Comparison of ENCODE assay signal across 8 cellular contexts in the genomic region with DNA sequence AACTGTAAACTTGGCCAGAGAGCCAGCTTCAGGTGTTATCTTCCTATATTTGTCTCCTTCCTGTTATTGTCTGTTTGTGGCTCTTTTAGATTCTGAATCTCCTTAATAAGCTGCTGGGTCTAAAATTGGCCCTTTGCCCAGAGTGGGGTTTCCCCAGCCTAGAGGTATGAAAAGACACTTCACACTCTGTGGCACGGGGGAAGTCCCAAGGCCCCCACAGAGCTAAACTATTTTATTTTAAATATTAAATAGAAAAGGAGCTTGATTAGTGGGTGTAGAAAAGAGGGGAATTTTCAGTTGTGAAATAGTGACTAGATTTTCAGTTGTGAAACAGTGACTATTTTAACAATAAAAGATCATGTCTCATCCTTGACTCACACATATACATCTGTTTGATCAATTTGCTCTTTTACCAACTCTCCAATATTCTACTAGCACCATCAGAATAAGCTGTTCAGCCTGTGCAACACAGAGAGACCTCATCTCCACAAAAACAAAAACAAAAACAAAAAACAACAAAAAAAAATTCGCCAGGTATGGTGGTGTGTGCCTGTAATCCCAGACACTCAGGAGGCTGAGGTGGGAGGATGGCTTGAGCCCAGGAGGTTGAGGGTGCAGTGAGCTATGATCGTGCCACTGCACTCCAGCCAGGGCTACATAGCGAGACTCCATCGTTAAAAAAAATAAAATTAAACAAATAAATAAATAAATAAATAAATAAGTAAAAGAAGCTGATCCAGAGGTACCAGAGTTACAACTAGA. TPM values are rescaled to one million over a fixed set of nuclear protein-coding genes. Genes with fewer than 3 reads are reported as not detected.
DNase-seq lines count a peak whose midpoint lies in the region; ATAC-seq and TF ChIP-seq lines count a peak whose summit lies in the region.

No MANE protein-coding gene starts in this region.

- peak; percentile 54 for DNase-seq in GM19238 (ENCODE audit: insufficient read length, low spot score)
- peak; percentile 90 for DNase-seq in activated CD4-positive, alpha-beta T cell treated with anti-CD3 and anti-CD28 coated beads for 4 hours
- peak; percentile 65 for DNase-seq in epithelial cell of proximal tubule (ENCODE audit: low read depth)
- DNase-seq in stimulated activated naive CD4-positive, alpha-beta T cell (lab: John Stamatoyannopoulos, UW), result peak; percentile 23 to 80 (median 72)
- DNase-seq in posterior cingulate gyrus, result no peak
- DNase-seq in GF-D8 (lab: John Stamatoyannopoulos, UW), result no peak

- no peak overlapping the region for H3K4me3 ChIP-seq in epithelial cell of proximal tubule (ENCODE audit: low read depth, low read length)

- intact Hi-C loops in posterior cingulate gyrus (cut with DNase I), result no loop called here

- ATAC-seq in HG03139 (IDR thresholded peaks at IDR 0.05; ENCODE audit: unreplicated experiment) (peak; percentile 81), SK-N-SH treated with all-trans-retinoic acid at 6 μM for 48 hours (no peak)

- TF ChIP-seq CTCF in epithelial cell of proximal tubule (conservative IDR thresholded peaks at IDR 0.05; ENCODE audit: low read depth, low read length), result no peak

TF ChIP-seq in SK-N-SH treated with all-trans-retinoic acid at 6 μM for 48 hours, 23 proteins besides CTCF, POLR2A, EP300 and RAD21:
- TF ChIP-seq ISL1 (CRISPR knock-in tag; IDR thresholded peaks at IDR 0.05), result no peak
- TF ChIP-seq SNAI2 (CRISPR knock-in tag; IDR thresholded peaks at IDR 0.05), result no peak
- TF ChIP-seq RARB (CRISPR knock-in tag; IDR thresholded peaks at IDR 0.05), result no peak
- TF ChIP-seq CREB5 (CRISPR knock-in tag; IDR thresholded peaks at IDR 0.05; ENCODE audit: low read depth), result no peak
- no peak for TF ChIP-seq CSRNP3 (CRISPR knock-in tag; IDR thresholded peaks at IDR 0.05)
- TF ChIP-seq ARNTL (CRISPR knock-in tag; IDR thresholded peaks at IDR 0.05; ENCODE audit: borderline replicate concordance, low read depth), result no peak
- TF ChIP-seq, protein P1, sequence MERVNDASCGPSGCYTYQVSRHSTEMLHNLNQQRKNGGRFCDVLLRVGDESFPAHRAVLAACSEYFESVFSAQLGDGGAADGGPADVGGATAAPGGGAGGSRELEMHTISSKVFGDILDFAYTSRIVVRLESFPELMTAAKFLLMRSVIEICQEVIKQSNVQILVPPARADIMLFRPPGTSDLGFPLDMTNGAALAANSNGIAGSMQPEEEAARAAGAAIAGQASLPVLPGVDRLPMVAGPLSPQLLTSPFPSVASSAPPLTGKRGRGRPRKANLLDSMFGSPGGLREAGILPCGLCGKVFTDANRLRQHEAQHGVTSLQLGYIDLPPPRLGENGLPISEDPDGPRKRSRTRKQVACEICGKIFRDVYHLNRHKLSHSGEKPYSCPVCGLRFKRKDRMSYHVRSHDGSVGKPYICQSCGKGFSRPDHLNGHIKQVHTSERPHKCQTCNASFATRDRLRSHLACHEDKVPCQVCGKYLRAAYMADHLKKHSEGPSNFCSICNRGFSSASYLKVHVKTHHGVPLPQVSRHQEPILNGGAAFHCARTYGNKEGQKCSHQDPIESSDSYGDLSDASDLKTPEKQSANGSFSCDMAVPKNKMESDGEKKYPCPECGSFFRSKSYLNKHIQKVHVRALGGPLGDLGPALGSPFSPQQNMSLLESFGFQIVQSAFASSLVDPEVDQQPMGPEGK (CRISPR knock-in tag; IDR thresholded peaks at IDR 0.05; ENCODE audit: borderline replicate concordance), result no peak
- no peak for TF ChIP-seq ZNF70 (CRISPR knock-in tag; IDR thresholded peaks at IDR 0.05)
- TF ChIP-seq TSHZ2 (CRISPR knock-in tag; IDR thresholded peaks at IDR 0.05), result no peak
- TF ChIP-seq BACH2 (CRISPR knock-in tag; IDR thresholded peaks at IDR 0.05; ENCODE audit: borderline replicate concordance), result no peak
- TF ChIP-seq TOX (CRISPR knock-in tag; IDR thresholded peaks at IDR 0.05; ENCODE audit: borderline replicate concordance), result no peak
- TF ChIP-seq ZFP30 (CRISPR knock-in tag; IDR thresholded peaks at IDR 0.05), result no peak
- no peak for TF ChIP-seq ZNF565 (CRISPR knock-in tag; conservative IDR thresholded peaks at IDR 0.05; ENCODE audit: low read depth)
- TF ChIP-seq, protein P2, sequence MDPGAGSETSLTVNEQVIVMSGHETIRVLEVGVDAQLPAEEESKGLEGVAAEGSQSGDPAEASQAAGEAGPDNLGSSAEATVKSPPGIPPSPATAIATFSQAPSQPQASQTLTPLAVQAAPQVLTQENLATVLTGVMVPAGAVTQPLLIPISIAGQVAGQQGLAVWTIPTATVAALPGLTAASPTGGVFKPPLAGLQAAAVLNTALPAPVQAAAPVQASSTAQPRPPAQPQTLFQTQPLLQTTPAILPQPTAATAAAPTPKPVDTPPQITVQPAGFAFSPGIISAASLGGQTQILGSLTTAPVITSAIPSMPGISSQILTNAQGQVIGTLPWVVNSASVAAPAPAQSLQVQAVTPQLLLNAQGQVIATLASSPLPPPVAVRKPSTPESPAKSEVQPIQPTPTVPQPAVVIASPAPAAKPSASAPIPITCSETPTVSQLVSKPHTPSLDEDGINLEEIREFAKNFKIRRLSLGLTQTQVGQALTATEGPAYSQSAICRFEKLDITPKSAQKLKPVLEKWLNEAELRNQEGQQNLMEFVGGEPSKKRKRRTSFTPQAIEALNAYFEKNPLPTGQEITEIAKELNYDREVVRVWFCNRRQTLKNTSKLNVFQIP (CRISPR knock-in tag; IDR thresholded peaks at IDR 0.05; ENCODE audit: borderline replicate concordance, low read depth), result no peak
- no peak for TF ChIP-seq TCF4 (CRISPR knock-in tag; IDR thresholded peaks at IDR 0.05; ENCODE audit: borderline replicate concordance)
- no peak for TF ChIP-seq ZNF8 (CRISPR knock-in tag; IDR thresholded peaks at IDR 0.05)
- no peak for TF ChIP-seq ZFP3 (CRISPR knock-in tag; IDR thresholded peaks at IDR 0.05)

RNA-seq across cellular contexts. Expression of gene ADO, which starts 24.9 kb away (rescaled TPM):
- 19.8 and 22.8 TPM in 2 replicates for total RNA-seq in epithelial cell of proximal tubule

RNA-seq across cellular contexts. Expression of gene EGR2, which starts 36.5 kb away (rescaled TPM):
- total RNA-seq in epithelial cell of proximal tubule, result 0.06 TPM in 1 of 2 replicates, not detected in the other

Comparison
In these comparisons a context has a peak if more than half of its experiments do, and no peak if none do; other contexts are left out.
1. DNase-seq: peak in GM19238 (single experiment), activated CD4-positive, alpha-beta T cell treated with anti-CD3 and anti-CD28 coated beads for 4 hours (2 of 2), epithelial cell of proximal tubule (single experiment) and stimulated activated naive CD4-positive, alpha-beta T cell (6 of 6); none in posterior cingulate gyrus (0 of 10) and GF-D8 (single experiment).